ENCODE assay signal across 8 cellular contexts in genomic region chr20:57432874-57433491, GRCh38. TPM values are rescaled to one million over a fixed set of nuclear protein-coding genes. Genes with fewer than 3 reads are reported as not detected.
DNase-seq lines count a peak whose midpoint lies in the region; ATAC-seq and TF ChIP-seq lines count a peak whose summit lies in the region.

No MANE protein-coding gene starts in this region.

- peak overlapping the region; percentile 68 to 72 for H3K4me3 Mint-ChIP-seq in activated T-cell treated with anti-CD3 and anti-CD28 coated beads, Interleukin-2, amount 50 U/mL, for 72 hours

- peak overlapping the region; percentile 62 for H3K4me2 ChIP-seq in OCI-LY7 (ENCODE audit: low read length)

- H3K9me3 ChIP-seq in OCI-LY7 (ENCODE audit: low read length) = peaks cover 8% of the 10 kb centered on the region; the same call in 1 of the 2 replicates

- no peaks in the 10 kb centered on the region for H3K79me2 ChIP-seq in OCI-LY7 (ENCODE audit: insufficient read depth, low read depth, low read length)

- H2AFZ ChIP-seq in OCI-LY7 (ENCODE audit: low read length) = peak overlapping the region; percentile 27; the same call in 1 of the 2 replicates

- H3K9me2 ChIP-seq in OCI-LY7 (ENCODE audit: insufficient read depth, low read length) = no peaks in the 10 kb centered on the region

- no peaks in the 10 kb centered on the region for H3K9me3 Mint-ChIP-seq in activated T-cell treated with anti-CD3 and anti-CD28 coated beads, Interleukin-2, amount 50 U/mL, for 72 hours

- BruUV-seq in OCI-LY7 (replicated peaks; lab: Mats Ljungman, UMichigan) = no TSS peak

- DNase-seq in OCI-LY7 (ENCODE audit: low spot score) (peak; percentile 92), mucosa of gallbladder (ENCODE audit: low spot score) (peak; percentile 43), ureter (ENCODE audit: low spot score) (peak; percentile 83), cerebellum (ENCODE audit: low spot score) (no peak), COR-L47 (lab: John Stamatoyannopoulos, UW) (no peak)
- DNase-seq in activated T-cell treated with anti-CD3 and anti-CD28 coated beads, Interleukin-2, amount 50 U/mL, for 72 hours = peak; percentile 62 to 73

- no peak for TF ChIP-seq CTCF in OCI-LY7 (conservative IDR thresholded peaks at IDR 0.05; ENCODE audit: low read length)

- H3K27me3 Mint-ChIP-seq in activated T-cell treated with anti-CD3 and anti-CD28 coated beads, Interleukin-2, amount 50 U/mL, for 72 hours (ENCODE audit: low read depth) = no peaks in the 10 kb centered on the region

- H3K36me3 Mint-ChIP-seq in activated T-cell treated with anti-CD3 and anti-CD28 coated beads, Interleukin-2, amount 50 U/mL, for 72 hours (ENCODE audit: insufficient read depth in 2 of 2) = no peaks in the 10 kb centered on the region

- H4K20me1 ChIP-seq in OCI-LY7 (ENCODE audit: insufficient read depth, low read length) = no peaks in the 10 kb centered on the region

- no peaks in the 10 kb centered on the region for H3K36me3 ChIP-seq in OCI-LY7 (ENCODE audit: insufficient read depth, low read length)

- peak overlapping the region; percentile 30 for H3K4me3 ChIP-seq in OCI-LY7 (ENCODE audit: low read depth, low read length, poor library complexity, severe bottlenecking)

- POLR2A ChIA-PET in OCI-LY7 (lab: Charles Lee) = interaction anchor here (0.6 to 2.1 kb wide), 9 partner anchors 15 to 48 kb away, joined by 3 to 8 read pairs (median 3); partner anchors contain the start of gene RBM38

- peaks cover 79% of the 10 kb centered on the region for H3K4me1 ChIP-seq in OCI-LY7 (ENCODE audit: insufficient read depth, low read length, poor library complexity, severe bottlenecking)

- peak; percentile 89 for ATAC-seq in GM18907 (IDR thresholded peaks at IDR 0.05; ENCODE audit: unreplicated experiment)
- ATAC-seq in HG02973 (IDR thresholded peaks at IDR 0.05; ENCODE audit: unreplicated experiment) = peak; percentile 85
- peak; percentile 86 to 94 for ATAC-seq in activated T-cell treated with anti-CD3 and anti-CD28 coated beads, Interleukin-2, amount 50 U/mL, for 72 hours (replicated peaks in 1 of 2)

- H3K27ac Mint-ChIP-seq in activated T-cell treated with anti-CD3 and anti-CD28 coated beads, Interleukin-2, amount 50 U/mL, for 72 hours = peak overlapping the region; percentile 82

- CTCF ChIA-PET in OCI-LY7 (lab: Charles Lee; ENCODE audit: unreplicated experiment) = interaction anchor here (0.6 to 0.9 kb wide), 2 partner anchors 41 to 139 kb away, joined by 3 to 4 read pairs; no protein-coding TSS in a partner anchor

- H3K4me1 Mint-ChIP-seq in activated T-cell treated with anti-CD3 and anti-CD28 coated beads, Interleukin-2, amount 50 U/mL, for 72 hours (ENCODE audit: low read depth) = peaks cover 48% of the 10 kb centered on the region

- peak overlapping the region; percentile 86 for H3K27ac ChIP-seq in OCI-LY7 (ENCODE audit: low read depth, low read length, poor library complexity, severe bottlenecking)

- intact Hi-C loops in OCI-LY7 (cut with micrococcal nuclease; ENCODE audit: unreplicated experiment) = no loop called here

RNA-seq across cellular contexts. Expression of gene RBM38, which starts 41.8 kb away (rescaled TPM):
- 136 and 174 TPM in 2 replicates for total RNA-seq in OCI-LY7 (2014; rRNA removed; shearing (Covaris generic))
- total RNA-seq in OCI-LY7 (2022) (119 and 128 TPM in 2 replicates), mucosa of gallbladder (21.9 TPM), ureter (18.2 TPM), cerebellum (11.4 TPM)
- 10 to 100 TPM; 61.4 to 79.8 TPM for total RNA-seq in activated T-cell treated with anti-CD3 and anti-CD28 coated beads, Interleukin-2, amount 50 U/mL, for 72 hours

Comparison
In these comparisons a context has a peak if more than half of its experiments do, and no peak if none do; other contexts are left out.
1. DNase-seq: peak in OCI-LY7 (single experiment), activated T-cell treated with anti-CD3 and anti-CD28 coated beads, Interleukin-2, amount 50 U/mL, for 72 hours (2 of 2), mucosa of gallbladder (single experiment) and ureter (single experiment); none in cerebellum (single experiment) and COR-L47 (single experiment).
2. Peak in every context shown above with its lines, with median percentiles within 50 percentile points of each other: ATAC-seq.